26 cellular contexts compared by ENCODE assay signal in genomic region chr12:124096869-124097434, GRCh38.
"Had no signal": no experiment of that assay in that cellular context is flagged by ENCODE, and none has a peak within 500 bp of the region (broad histone marks: within the 10 kb centered on the region; RNA-seq: fewer than 3 reads in every experiment).

No MANE protein-coding gene starts in this region.

- H3K4me3 ChIP-seq: esophagus squamous epithelium, skin epidermis, thyroid gland, upper lobe of right lung had no signal

- H3K36me3 ChIP-seq: esophagus squamous epithelium, thyroid gland, upper lobe of right lung had no signal

- H3K9me3 ChIP-seq: esophagus squamous epithelium, thyroid gland, upper lobe of right lung had no signal

- ATAC-seq: left cardiac atrium; left ventricle myocardium superior; right cardiac atrium; stimulated activated naive CD8-positive, alpha-beta T cell treated with anti-CD3 and anti-CD28 coated beads, Interleukin-15, Interleukin-2, amounts not matched to agents 100 U/mL and 50 U/mL, for 24 hours; T-helper 17 cell; upper lobe of right lung had no signal

- H3K27me3 ChIP-seq: thyroid gland had no signal

- H3K4me1 ChIP-seq: thyroid gland, upper lobe of right lung had no signal

- H3K27ac ChIP-seq: epithelial cell of prostate, skin epidermis, thyroid gland, upper lobe of right lung had no signal

- DNase-seq: activated CD4-positive, alpha-beta memory T cell treated with anti-CD3 and anti-CD28 coated beads, Interleukin-2, amount 10 ng/mL, durations not matched to agents 7 days and 5 days; activated CD4-positive, alpha-beta T cell treated with anti-CD3 and anti-CD28 coated beads for 1 hour; activated CD4-positive, alpha-beta T cell treated with anti-CD3 and anti-CD28 coated beads, Interleukin-2, amount 10 ng/mL, durations not matched to agents 7 days and 5 days; activated CD8-positive, alpha-beta memory T cell treated with anti-CD3 and anti-CD28 coated beads, Interleukin-2, amount 50 U/mL, for 48 hours; activated gamma-delta T cell; activated naive CD4-positive, alpha-beta T cell treated with anti-CD3 and anti-CD28 coated beads, Interleukin-2, amount 10 ng/mL, durations not matched to agents 7 days and 5 days; activated naive CD8-positive, alpha-beta T cell treated with anti-CD3 and anti-CD28 coated beads, Interleukin-2, amount 10 ng/mL, durations not matched to agents 7 days and 5 days; activated T-cell treated with anti-CD3 and anti-CD28 coated beads, Interleukin-2, amount 50 U/mL, for 24 hours; amniotic stem cell; dermis blood vessel endothelial cell; effector CD4-positive, alpha-beta T cell; esophagus squamous epithelium; foreskin melanocyte; hippocampal formation; left cardiac atrium; left ventricle myocardium superior; right cardiac atrium; stimulated activated CD4-positive, alpha-beta T cell treated with anti-CD3 and anti-CD28 coated beads, Interleukin-12 subunit alpha, Interleukin-12 subunit beta, amount 100 ng/mL, for 4 hours; stimulated activated CD4-positive, alpha-beta T cell treated with anti-CD3 and anti-CD28 coated beads, Interleukin-4, amount 100 ng/mL, for 1 hour; stimulated activated naive CD8-positive, alpha-beta T cell treated with anti-CD3 and anti-CD28 coated beads, Interleukin-15, Interleukin-2, amounts not matched to agents 100 U/mL and 50 U/mL, for 24 hours; SW 1271; T-helper 17 cell; thyroid gland; upper lobe of right lung had no signal
